23 cellular contexts compared by ENCODE assay signal in the genomic region with DNA sequence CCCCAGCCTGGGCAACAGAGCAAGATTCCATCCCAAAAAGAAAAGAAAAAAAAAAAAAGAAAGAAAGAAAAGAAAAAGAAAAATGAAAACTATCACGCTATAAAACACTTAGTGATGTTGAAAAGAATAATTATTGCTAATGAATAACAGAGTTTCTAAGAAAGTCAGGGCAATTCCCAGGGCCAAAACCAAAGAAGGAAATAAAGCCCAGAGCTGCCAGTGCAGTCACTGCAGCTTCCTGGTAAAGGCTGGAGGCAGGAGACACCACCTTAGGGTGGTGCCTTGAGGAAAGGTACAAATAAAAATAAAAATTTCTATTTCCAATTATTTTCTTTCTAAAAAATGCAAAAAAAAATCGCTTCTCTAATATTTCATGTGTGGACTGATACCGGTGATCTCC.
"Had no signal": no experiment of that assay in that cellular context is flagged by ENCODE, and none has a peak within 500 bp of the region (broad histone marks: within the 10 kb centered on the region; RNA-seq: fewer than 3 reads in every experiment).

No MANE protein-coding gene starts in this region.

- H3K27me3 Mint-ChIP-seq: activated naive CD4-positive, alpha-beta T cell treated with anti-CD3 and anti-CD28 coated beads, Interleukin-2, amount 50 U/mL, for 24 hours had no signal

- H3K27ac Mint-ChIP-seq: activated CD8-positive, alpha-beta T cell treated with anti-CD3 and anti-CD28 coated beads, Interleukin-2, amount 10 ng/mL, durations not matched to agents 7 days and 5 days; activated naive CD4-positive, alpha-beta T cell treated with anti-CD3 and anti-CD28 coated beads, Interleukin-2, amount 50 U/mL, for 24 hours; naive thymus-derived CD8-positive, alpha-beta T cell; neural progenitor cell; progenitor cell of endocrine pancreas; stimulated activated memory B cell treated with anti-CD40 and anti-IgM and Interleukin-4, amounts not matched to agents 10 μg/mL and 1 μg/mL and 100 μg/mL, for 72 hours had no signal

- H3K4me3 Mint-ChIP-seq: activated CD8-positive, alpha-beta T cell treated with anti-CD3 and anti-CD28 coated beads, Interleukin-2, amount 10 ng/mL, durations not matched to agents 7 days and 5 days; activated naive CD4-positive, alpha-beta T cell treated with anti-CD3 and anti-CD28 coated beads, Interleukin-2, amount 50 U/mL, for 24 hours; naive thymus-derived CD8-positive, alpha-beta T cell; neural progenitor cell; stimulated activated memory B cell treated with anti-CD40 and anti-IgM and Interleukin-4, amounts not matched to agents 10 μg/mL and 1 μg/mL and 100 μg/mL, for 72 hours had no signal

- FAIRE-seq: endometrium, kidney had no signal

- H3K36me3 Mint-ChIP-seq: activated naive CD4-positive, alpha-beta T cell treated with anti-CD3 and anti-CD28 coated beads, Interleukin-2, amount 50 U/mL, for 24 hours; neural progenitor cell; stimulated activated memory B cell treated with anti-CD40 and anti-IgM and Interleukin-4, amounts not matched to agents 10 μg/mL and 1 μg/mL and 100 μg/mL, for 72 hours had no signal

- H3K9me3 ChIP-seq: body of pancreas, left lung, stomach, suprapubic skin, tibial nerve had no signal

- H3K27me3 ChIP-seq: body of pancreas, cardiac muscle cell, foreskin keratinocyte, neural progenitor cell, suprapubic skin, tibial nerve had no signal

- H3K4me1 ChIP-seq: body of pancreas, left lung, neural progenitor cell, suprapubic skin, tibial nerve had no signal

- H3K4me3 ChIP-seq: body of pancreas, cardiac muscle cell, left lung, lung, neural progenitor cell, stomach, suprapubic skin, tibial nerve had no signal

- H3K9me3 Mint-ChIP-seq: activated naive CD4-positive, alpha-beta T cell treated with anti-CD3 and anti-CD28 coated beads, Interleukin-2, amount 50 U/mL, for 24 hours; naive thymus-derived CD8-positive, alpha-beta T cell; neural progenitor cell; stimulated activated memory B cell treated with anti-CD40 and anti-IgM and Interleukin-4, amounts not matched to agents 10 μg/mL and 1 μg/mL and 100 μg/mL, for 72 hours had no signal

- ATAC-seq: activated CD8-positive, alpha-beta T cell treated with anti-CD3 and anti-CD28 coated beads, Interleukin-2, amount 10 ng/mL, durations not matched to agents 7 days and 5 days; body of pancreas; left lung; naive thymus-derived CD8-positive, alpha-beta T cell; stimulated activated memory B cell treated with anti-CD40 and anti-IgM and Interleukin-4, amounts not matched to agents 10 μg/mL and 1 μg/mL and 100 μg/mL, for 72 hours had no signal

- H3K36me3 ChIP-seq: cardiac muscle cell, left lung, neural progenitor cell, stomach, suprapubic skin, tibial nerve had no signal

- H3K4me1 Mint-ChIP-seq: activated naive CD4-positive, alpha-beta T cell treated with anti-CD3 and anti-CD28 coated beads, Interleukin-2, amount 50 U/mL, for 24 hours; naive thymus-derived CD8-positive, alpha-beta T cell; neural progenitor cell; stimulated activated memory B cell treated with anti-CD40 and anti-IgM and Interleukin-4, amounts not matched to agents 10 μg/mL and 1 μg/mL and 100 μg/mL, for 72 hours had no signal

- H3K4me2 ChIP-seq: neural progenitor cell had no signal

- H2AFZ ChIP-seq: neural progenitor cell had no signal

- H3K9ac ChIP-seq: neural progenitor cell had no signal

- H3K27ac ChIP-seq: body of pancreas, cardiac muscle cell, foreskin keratinocyte, left lung, neural progenitor cell, suprapubic skin, tibial nerve had no signal

- DNase-seq: activated CD4-positive, alpha-beta T cell treated with anti-CD3 and anti-CD28 coated beads for 1 hour; activated CD4-positive, alpha-beta T cell treated with anti-CD3 and anti-CD28 coated beads, Interleukin-2, amount 50 U/mL, for 1 hour; activated CD8-positive, alpha-beta T cell treated with anti-CD3 and anti-CD28 coated beads, Interleukin-2, amount 10 ng/mL, durations not matched to agents 7 days and 5 days; activated gamma-delta T cell treated with Interleukin-2 at 50 U/mL for 16 hours; anterior cingulate cortex; body of pancreas; erythroblast; kidney; left lung; naive thymus-derived CD8-positive, alpha-beta T cell; stimulated activated CD4-positive, alpha-beta T cell treated with anti-CD3 and anti-CD28 coated beads, Interleukin-1b, Interleukin-23, amount 100 ng/mL, for 48 hours; T-helper 9 cell had no signal
